30 cellular contexts compared by ENCODE assay signal in the genomic region with DNA sequence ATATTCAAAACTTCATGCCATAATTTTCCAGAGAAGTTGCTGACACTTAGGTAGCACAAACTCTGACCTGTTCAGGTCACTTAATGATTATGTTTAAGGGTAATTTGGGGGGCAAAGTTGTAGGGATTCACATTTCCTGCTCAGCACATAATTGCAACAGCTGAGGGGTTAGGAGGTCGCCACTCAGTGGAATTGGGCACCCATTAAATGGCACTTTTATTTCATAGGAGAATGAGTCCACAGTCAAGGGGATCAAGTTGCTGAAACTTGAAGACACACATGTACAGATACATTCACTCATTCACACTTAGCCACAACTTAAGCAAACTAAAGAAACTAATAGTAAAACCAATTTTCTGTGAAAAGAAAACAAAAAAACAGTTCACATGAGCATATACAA. TPM values are rescaled to one million over a fixed set of nuclear protein-coding genes. Genes with fewer than 3 reads are reported as not detected.
"Had no signal": no experiment of that assay in that cellular context is flagged by ENCODE, and none has a peak within 500 bp of the region (broad histone marks: within the 10 kb centered on the region; RNA-seq: fewer than 3 reads in every experiment).

No MANE protein-coding gene starts in this region.

- H3K27me3 Mint-ChIP-seq: activated CD4-positive, alpha-beta T cell treated with anti-CD3 and anti-CD28 coated beads for 36 hours; activated CD4-positive, alpha-beta T cell treated with anti-CD3 and anti-CD28 coated beads, Interleukin-2, amount 10 ng/mL, durations not matched to agents 7 days and 5 days had no signal

- H3K4me1 Mint-ChIP-seq: activated CD4-positive, alpha-beta T cell treated with anti-CD3 and anti-CD28 coated beads for 36 hours; activated CD4-positive, alpha-beta T cell treated with anti-CD3 and anti-CD28 coated beads, Interleukin-2, amount 10 ng/mL, durations not matched to agents 7 days and 5 days had no signal

- H3K36me3 Mint-ChIP-seq: activated naive CD4-positive, alpha-beta T cell treated with anti-CD3 and anti-CD28 coated beads, Interleukin-2, amount 50 U/mL, for 72 hours; WTC11 had no signal

- H3K9me3 Mint-ChIP-seq: activated CD4-positive, alpha-beta T cell treated with anti-CD3 and anti-CD28 coated beads, Interleukin-2, amount 10 ng/mL, durations not matched to agents 7 days and 5 days; activated T-helper 1 cell treated with anti-CD3 and anti-CD28 coated beads, Interleukin-12 subunit alpha, Interleukin-12 subunit beta, Interleukin-2, Interleukin-4 antibody, amounts not matched to agents 30 ng/mL and 10 ng/mL and 1 ng/mL, durations not matched to agents 14 hours and 24 hours and 36 hours; WTC11 had no signal

- ATAC-seq: activated CD4-positive, alpha-beta T cell treated with anti-CD3 and anti-CD28 coated beads for 36 hours; activated CD4-positive, CD25-positive, alpha-beta regulatory T cell treated with anti-CD3 and anti-CD28 coated beads, Interleukin-2, amount 50 U/mL, for 24 hours; activated naive CD4-positive, alpha-beta T cell treated with anti-CD3 and anti-CD28 coated beads, Interleukin-2, amount 50 U/mL, for 72 hours; activated T-cell treated with anti-CD3 and anti-CD28 coated beads, Interleukin-2, amount 50 U/mL, for 4 hours; body of pancreas; PC-3; Right ventricle myocardium inferior; WTC11 had no signal

- H3K27ac Mint-ChIP-seq: activated CD4-positive, alpha-beta T cell treated with anti-CD3 and anti-CD28 coated beads for 36 hours; activated CD4-positive, alpha-beta T cell treated with anti-CD3 and anti-CD28 coated beads, Interleukin-2, amount 10 ng/mL, durations not matched to agents 7 days and 5 days; activated naive CD4-positive, alpha-beta T cell treated with anti-CD3 and anti-CD28 coated beads, Interleukin-2, amount 50 U/mL, for 72 hours; activated T-helper 1 cell treated with anti-CD3 and anti-CD28 coated beads, Interleukin-12 subunit alpha, Interleukin-12 subunit beta, Interleukin-2, Interleukin-4 antibody, amounts not matched to agents 30 ng/mL and 10 ng/mL and 1 ng/mL, durations not matched to agents 14 hours and 24 hours and 36 hours; WTC11 had no signal

- DNase-seq: activated CD4-positive, alpha-beta T cell treated with anti-CD3 and anti-CD28 coated beads for 36 hours; activated CD4-positive, alpha-beta T cell treated with anti-CD3 and anti-CD28 coated beads, Interleukin-2, amount 10 ng/mL, durations not matched to agents 7 days and 5 days; activated CD4-positive, alpha-beta T cell treated with anti-CD3 and anti-CD28 coated beads, Interleukin-2, amount 50 U/mL, for 48 hours; activated CD8-positive, alpha-beta memory T cell treated with anti-CD3 and anti-CD28 coated beads, Interleukin-2, amount 50 U/mL, for 4 hours; activated effector memory CD4-positive, alpha-beta T cell treated with Interleukin-2 at 50 U/mL for 16 hours; activated T-cell treated with anti-CD3 and anti-CD28 coated beads for 4 hours; activated T-cell treated with anti-CD3 and anti-CD28 coated beads, Interleukin-2, amount 50 U/mL, for 4 hours; adrenal gland; body of pancreas; NCI-H1092 treated with DMSO at 0.1 percent for 48 hours; NCI-H1694; NCI-H2081 treated with DMSO at 0.1 percent for 48 hours; NCI-H2171; NCI-H510A treated with DMSO at 0.1 percent for 48 hours; NCI-H526 treated with DMSO at 0.1 percent for 48 hours; NK-92 treated with Interleukin-12 subunit alpha and Interleukin-12 subunit beta, amount 100 ng/mL, for 24 hours; PC-3; Peyer's patch had no signal

- H3K9me3 ChIP-seq: adrenal gland, body of pancreas, breast epithelium, Peyer's patch had no signal

- H3K36me3 ChIP-seq: adrenal gland, breast epithelium, Peyer's patch had no signal

- H3K27ac ChIP-seq: adrenal gland, body of pancreas, breast epithelium, Peyer's patch, RWPE1, SK-N-MC had no signal

- H3K4me3 ChIP-seq: adrenal gland, body of pancreas, breast epithelium, Peyer's patch, SK-N-MC had no signal

- H3K27me3 ChIP-seq: adrenal gland, body of pancreas, breast epithelium, Peyer's patch had no signal

- H3K4me3 Mint-ChIP-seq: activated CD4-positive, alpha-beta T cell treated with anti-CD3 and anti-CD28 coated beads for 36 hours; activated CD4-positive, alpha-beta T cell treated with anti-CD3 and anti-CD28 coated beads, Interleukin-2, amount 10 ng/mL, durations not matched to agents 7 days and 5 days; activated T-cell treated with anti-CD3 and anti-CD28 coated beads, Interleukin-2, amount 50 U/mL, for 4 hours; activated T-helper 1 cell treated with anti-CD3 and anti-CD28 coated beads, Interleukin-12 subunit alpha, Interleukin-12 subunit beta, Interleukin-2, Interleukin-4 antibody, amounts not matched to agents 30 ng/mL and 10 ng/mL and 1 ng/mL, durations not matched to agents 14 hours and 24 hours and 36 hours; WTC11 had no signal

- H3K4me1 ChIP-seq: adrenal gland, body of pancreas, breast epithelium, Peyer's patch had no signal

RNA-seq across cellular contexts. Expression of gene PCDH15, which starts 1.5 kb away (rescaled TPM):
- total RNA-seq: activated CD4-positive, alpha-beta T cell treated with anti-CD3 and anti-CD28 coated beads for 36 hours; activated CD4-positive, alpha-beta T cell treated with anti-CD3 and anti-CD28 coated beads, Interleukin-2, amount 10 ng/mL, durations not matched to agents 7 days and 5 days; activated naive CD4-positive, alpha-beta T cell treated with anti-CD3 and anti-CD28 coated beads, Interleukin-2, amount 50 U/mL, for 72 hours; activated T-cell treated with anti-CD3 and anti-CD28 coated beads, Interleukin-2, amount 50 U/mL, for 4 hours; activated T-helper 1 cell treated with anti-CD3 and anti-CD28 coated beads, Interleukin-12 subunit alpha, Interleukin-12 subunit beta, Interleukin-2, Interleukin-4 antibody, amounts not matched to agents 30 ng/mL and 10 ng/mL and 1 ng/mL, durations not matched to agents 14 hours and 24 hours and 36 hours; astrocyte; body of pancreas; breast epithelium; M059J; PC-3; Peyer's patch; T-helper 1 cell treated with Interleukin-12 subunit alpha and Interleukin-12 subunit beta and Interleukin-4 antibody, amounts not matched to agents 30 ng/mL and 1 ng/mL, for 36 hours; T-helper 2 cell treated with Interferon-gamma antibody and Interleukin-4, amounts not matched to agents 100 ng/mL and 5 ng/mL, for 36 hours had no signal
